10 cellular contexts compared by ENCODE assay signal in the genomic region with DNA sequence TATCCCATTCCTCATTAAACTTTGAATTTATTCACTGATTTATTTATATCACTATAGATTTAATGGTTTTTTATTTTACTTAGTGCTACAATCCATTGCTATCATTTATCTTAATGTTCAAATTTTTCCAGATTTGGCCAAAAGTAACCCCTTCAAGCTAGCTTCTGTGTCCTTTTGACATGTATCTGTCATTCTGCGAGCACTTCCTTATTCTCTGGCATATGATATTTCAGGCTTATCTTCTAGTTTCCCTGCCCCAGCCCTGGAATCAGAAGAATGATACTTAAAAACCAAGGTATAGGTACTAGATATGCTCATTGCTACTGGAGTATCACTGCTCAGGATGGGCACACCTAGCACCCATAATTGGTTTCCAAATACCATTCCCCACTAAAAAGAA.
"Had no signal": no experiment of that assay in that cellular context is flagged by ENCODE, and none has a peak within 500 bp of the region (broad histone marks: within the 10 kb centered on the region; RNA-seq: fewer than 3 reads in every experiment).

No MANE protein-coding gene starts in this region.

- H3K27ac ChIP-seq: GM23248, KMS-11 had no signal

- H3K4me3 Mint-ChIP-seq: HFFc6 had no signal

- H3K4me3 ChIP-seq: GM23248, HAP-1 had no signal

- H3K9me3 ChIP-seq: HAP-1 had no signal

- FAIRE-seq: HTR-8/SVneo had no signal

- DNase-seq: GM23248, GOT3, H7, HFFc6, IMR-90, KBM-7 had no signal

- H3K27ac Mint-ChIP-seq: HFFc6 had no signal

- ATAC-seq: HCT116 had no signal

- H3K4me1 ChIP-seq: HAP-1 had no signal

- H3K9me3 Mint-ChIP-seq: HFFc6 had no signal
